Comparison of ENCODE assay signal across 8 cellular contexts in genomic region chr1:221887091-221887746, GRCh38.
DNase-seq lines count a peak whose midpoint lies in the region; ATAC-seq and TF ChIP-seq lines count a peak whose summit lies in the region.

No MANE protein-coding gene starts in this region.

- no peaks in the 10 kb centered on the region for H3K9me3 Mint-ChIP-seq in GM23338
- H3K9me3 Mint-ChIP-seq in activated naive CD4-positive, alpha-beta T cell treated with anti-CD3 and anti-CD28 coated beads, Interleukin-2, amount 10 ng/mL, durations not matched to agents 7 days and 5 days = no peaks in the 10 kb centered on the region

- no peak overlapping the region for H3K4me3 ChIP-seq in GM23338
- no peak overlapping the region for H3K4me3 ChIP-seq in SK-N-SH (ENCODE audit: low read depth in 2 of 2, low read length in 1 of 2)
- no peak overlapping the region for H3K4me3 ChIP-seq in heart left ventricle

- ATAC-seq in GM23338 (peak; percentile 54; the same call in 2 of the 3 replicates), heart left ventricle (peak; percentile 90 to 97 (median 96)), HG03469 (IDR thresholded peaks at IDR 0.05; ENCODE audit: unreplicated experiment) (no peak), GM18867 (IDR thresholded peaks at IDR 0.05; ENCODE audit: unreplicated experiment) (no peak)

- H3K9ac ChIP-seq in SK-N-SH = no peak overlapping the region

- WGBS in SK-N-SH (ENCODE audit: low lambda C conversion rate) = 66% methylated on average over 5 of the region's 8 CpGs
- WGBS in heart left ventricle, 4 donors = 47 to 54% (median 53%) methylated on average over 8 of the region's 8 CpGs

- H3K27me3 ChIP-seq in GM23338 (ENCODE audit: insufficient read depth) (no peaks in the 10 kb centered on the region), SK-N-SH (ENCODE audit: insufficient read depth) (no peaks in the 10 kb centered on the region), heart left ventricle (no peaks in the 10 kb centered on the region)

- POLR2A ChIA-PET in SK-N-SH (lab: Yijun Ruan, JAX) = no interaction called here

- H3K4me2 ChIP-seq in GM23338 (no peak overlapping the region), SK-N-SH (peak overlapping the region; percentile 15; the same call in 1 of the 2 replicates)

- H3K36me3 ChIP-seq in GM23338 (ENCODE audit: insufficient read depth) = no peaks in the 10 kb centered on the region
- no peaks in the 10 kb centered on the region for H3K36me3 ChIP-seq in SK-N-SH (replicated peaks in 1 of 2; ENCODE audit: control insufficient read depth in 1 of 2, insufficient read depth in 2 of 2, low read length in 1 of 2)
- no peaks in the 10 kb centered on the region for H3K36me3 ChIP-seq in heart left ventricle

- intact Hi-C loops in heart left ventricle (cut with DNase I) = no loop called here

- peaks cover 8% of the 10 kb centered on the region; the same call in 1 of the 2 replicates for H3K9me2 ChIP-seq in GM23338 (ENCODE audit: insufficient read depth)
- H3K9me2 ChIP-seq in SK-N-SH = no peaks in the 10 kb centered on the region

- no peak for DNase-seq in GM23338 (ENCODE audit: low spot score)
- DNase-seq in SK-N-SH = peak; percentile 12
- peak; percentile 54 to 82 (median 70) for DNase-seq in heart left ventricle
- DNase-seq in smooth muscle cell of the brain vasculature (ENCODE audit: low read depth, low spot score) = peak; percentile 28
- no peak for DNase-seq in activated naive CD4-positive, alpha-beta T cell treated with anti-CD3 and anti-CD28 coated beads, Interleukin-2, amount 10 ng/mL, durations not matched to agents 7 days and 5 days
- no peak for DNase-seq in globus pallidus (ENCODE audit: low spot score)

- TF ChIP-seq CTCF in GM23338 (conservative IDR thresholded peaks at IDR 0.05; ENCODE audit: low read depth in 2 of 2) = no peak
- no peak for TF ChIP-seq CTCF in SK-N-SH (IDR thresholded peaks at IDR 0.05)
- TF ChIP-seq CTCF in heart left ventricle (IDR thresholded peaks at IDR 0.05) = no peak

- H3F3A ChIP-seq in GM23338 (replicated peaks; ENCODE audit: low read depth) (no peaks in the 10 kb centered on the region), SK-N-SH (replicated peaks; ENCODE audit: insufficient read depth) (no peaks in the 10 kb centered on the region)

- H3K9me3 ChIP-seq in SK-N-SH (no peaks in the 10 kb centered on the region), heart left ventricle (no peaks in the 10 kb centered on the region)

- no peak overlapping the region for H3K27ac Mint-ChIP-seq in GM23338
- H3K27ac Mint-ChIP-seq in activated naive CD4-positive, alpha-beta T cell treated with anti-CD3 and anti-CD28 coated beads, Interleukin-2, amount 10 ng/mL, durations not matched to agents 7 days and 5 days = no peak overlapping the region

- TF ChIP-seq RAD21 in SK-N-SH (IDR thresholded peaks at IDR 0.05; ENCODE audit: low read length) = no peak

- CTCF ChIA-PET in SK-N-SH (lab: Yijun Ruan, JAX) = no interaction called here
- CTCF ChIA-PET in activated naive CD4-positive, alpha-beta T cell treated with anti-CD3 and anti-CD28 coated beads, Interleukin-2, amount 10 ng/mL, durations not matched to agents 7 days and 5 days (lab: Charles Lee) = no interaction called here

- H3K79me2 ChIP-seq in GM23338 (replicated peaks; ENCODE audit: insufficient read depth) (no peaks in the 10 kb centered on the region), SK-N-SH (ENCODE audit: insufficient read depth) (no peaks in the 10 kb centered on the region)

- H4K20me1 ChIP-seq in GM23338 (replicated peaks; ENCODE audit: insufficient read depth) = no peaks in the 10 kb centered on the region
- no peaks in the 10 kb centered on the region for H4K20me1 ChIP-seq in SK-N-SH (ENCODE audit: insufficient read depth)

- no peak overlapping the region for H3K4me3 Mint-ChIP-seq in GM23338
- H3K4me3 Mint-ChIP-seq in activated naive CD4-positive, alpha-beta T cell treated with anti-CD3 and anti-CD28 coated beads, Interleukin-2, amount 10 ng/mL, durations not matched to agents 7 days and 5 days = no peak overlapping the region

- H3K4me1 Mint-ChIP-seq in GM23338 = no peaks in the 10 kb centered on the region; the same call in 2 of the 3 replicates
- H3K4me1 Mint-ChIP-seq in activated naive CD4-positive, alpha-beta T cell treated with anti-CD3 and anti-CD28 coated beads, Interleukin-2, amount 10 ng/mL, durations not matched to agents 7 days and 5 days = no peaks in the 10 kb centered on the region

- H2AFZ ChIP-seq in GM23338 = no peak overlapping the region
- H2AFZ ChIP-seq in SK-N-SH (ENCODE audit: low read depth) = no peak overlapping the region

- H3K4me1 ChIP-seq in GM23338 (ENCODE audit: insufficient read depth) = no peaks in the 10 kb centered on the region
- H3K4me1 ChIP-seq in SK-N-SH (ENCODE audit: control insufficient read depth in 1 of 2, insufficient read depth in 2 of 2, low read depth in 1 of 2, low read length in 1 of 2) = peaks cover 4 to 8% of the 10 kb centered on the region in 2 experiments; a peak in 2 of 4 replicates
- peaks cover 0 to 9% (median 0%) of the 10 kb centered on the region in 12 donors for H3K4me1 ChIP-seq in heart left ventricle

- H3K36me3 Mint-ChIP-seq in GM23338 (ENCODE audit: low read depth) = no peaks in the 10 kb centered on the region
- no peaks in the 10 kb centered on the region for H3K36me3 Mint-ChIP-seq in activated naive CD4-positive, alpha-beta T cell treated with anti-CD3 and anti-CD28 coated beads, Interleukin-2, amount 10 ng/mL, durations not matched to agents 7 days and 5 days

- no peak for TF ChIP-seq EP300 in SK-N-SH (IDR thresholded peaks at IDR 0.05; ENCODE audit: borderline replicate concordance in 1 of 2, low read depth in 1 of 2, low read length in 1 of 2)

- H3K27me3 Mint-ChIP-seq in GM23338 (ENCODE audit: insufficient read depth, low read depth, poor library complexity) = peaks cover 6% of the 10 kb centered on the region
- peaks cover 21% of the 10 kb centered on the region for H3K27me3 Mint-ChIP-seq in activated naive CD4-positive, alpha-beta T cell treated with anti-CD3 and anti-CD28 coated beads, Interleukin-2, amount 10 ng/mL, durations not matched to agents 7 days and 5 days

- H3K27ac ChIP-seq in GM23338 (ENCODE audit: low read depth) = no peak overlapping the region
- peak overlapping the region in 1 of 2 experiments; percentile 7; a peak in 1 of 4 replicates for H3K27ac ChIP-seq in SK-N-SH (ENCODE audit: low read depth in 2 of 2, low read length in 1 of 2)
- H3K27ac ChIP-seq in heart left ventricle = no peak overlapping the region

- TF ChIP-seq POLR2A in heart left ventricle (IDR thresholded peaks at IDR 0.05) = no peak

TF ChIP-seq in GM23338, 12 proteins besides CTCF, POLR2A, EP300 and RAD21 (continues in another document):
- TF ChIP-seq JUNB (IDR thresholded peaks at IDR 0.05; ENCODE audit: unreplicated experiment) = no peak
- no peak for TF ChIP-seq POLR2AphosphoS5 (IDR thresholded peaks at IDR 0.05; ENCODE audit: low read depth)
- no peak for TF ChIP-seq EZH2 (IDR thresholded peaks at IDR 0.05; ENCODE audit: low read depth, unreplicated experiment)
- TF ChIP-seq, protein P1, sequence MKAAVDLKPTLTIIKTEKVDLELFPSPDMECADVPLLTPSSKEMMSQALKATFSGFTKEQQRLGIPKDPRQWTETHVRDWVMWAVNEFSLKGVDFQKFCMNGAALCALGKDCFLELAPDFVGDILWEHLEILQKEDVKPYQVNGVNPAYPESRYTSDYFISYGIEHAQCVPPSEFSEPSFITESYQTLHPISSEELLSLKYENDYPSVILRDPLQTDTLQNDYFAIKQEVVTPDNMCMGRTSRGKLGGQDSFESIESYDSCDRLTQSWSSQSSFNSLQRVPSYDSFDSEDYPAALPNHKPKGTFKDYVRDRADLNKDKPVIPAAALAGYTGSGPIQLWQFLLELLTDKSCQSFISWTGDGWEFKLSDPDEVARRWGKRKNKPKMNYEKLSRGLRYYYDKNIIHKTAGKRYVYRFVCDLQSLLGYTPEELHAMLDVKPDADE (IDR thresholded peaks at IDR 0.05) = no peak
- TF ChIP-seq EZH2phosphoT487 (IDR thresholded peaks at IDR 0.05; ENCODE audit: unreplicated experiment) = no peak

TF ChIP-seq in SK-N-SH, 30 proteins besides CTCF, POLR2A, EP300 and RAD21:
- TF ChIP-seq FOSL2 (IDR thresholded peaks at IDR 0.05; ENCODE audit: borderline replicate concordance, low read depth) (peak; percentile 52; the same call in 1 of the 2 replicates), NRF1 (IDR thresholded peaks at IDR 0.05; ENCODE audit: low read depth, low read length) (no peak), TCF12 (IDR thresholded peaks at IDR 0.05) (0 out of 2 replicates have a peak, but pooled peaks have one; percentile 16), NFIC (IDR thresholded peaks at IDR 0.05; ENCODE audit: borderline replicate concordance) (peak; percentile 25; the same call in 1 of the 2 replicates), RXRA (IDR thresholded peaks at IDR 0.05; ENCODE audit: borderline replicate concordance, low read depth) (peak; percentile 44; the same call in 1 of the 2 replicates), USF1 (IDR thresholded peaks at IDR 0.05; ENCODE audit: borderline replicate concordance, low read depth) (peak; percentile 56; the same call in 1 of the 2 replicates), GABPA (IDR thresholded peaks at IDR 0.05; ENCODE audit: low read depth) (no peak), JUND (IDR thresholded peaks at IDR 0.05) (peak; percentile 64), EZH2phosphoT487 (IDR thresholded peaks at IDR 0.05; ENCODE audit: borderline replicate concordance, low read depth) (no peak)
- TF ChIP-seq, protein P2, sequence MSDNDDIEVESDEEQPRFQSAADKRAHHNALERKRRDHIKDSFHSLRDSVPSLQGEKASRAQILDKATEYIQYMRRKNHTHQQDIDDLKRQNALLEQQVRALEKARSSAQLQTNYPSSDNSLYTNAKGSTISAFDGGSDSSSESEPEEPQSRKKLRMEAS (IDR thresholded peaks at IDR 0.05; ENCODE audit: low read depth) = peak; percentile 33; the same call in 1 of the 2 replicates

Comparison
In these comparisons a context has a peak if more than half of its experiments do, and no peak if none do; other contexts are left out.
1. ATAC-seq: peak in GM23338 (single experiment) and heart left ventricle (4 of 4); none in HG03469 (single experiment) and GM18867 (single experiment).
2. DNase-seq: peak in SK-N-SH (single experiment), heart left ventricle (5 of 5) and smooth muscle cell of the brain vasculature (single experiment); none in GM23338 (single experiment), activated naive CD4-positive, alpha-beta T cell treated with anti-CD3 and anti-CD28 coated beads, Interleukin-2, amount 10 ng/mL, durations not matched to agents 7 days and 5 days (single experiment) and globus pallidus (single experiment).